ENCODE assay signal across 8 cellular contexts in the genomic region with DNA sequence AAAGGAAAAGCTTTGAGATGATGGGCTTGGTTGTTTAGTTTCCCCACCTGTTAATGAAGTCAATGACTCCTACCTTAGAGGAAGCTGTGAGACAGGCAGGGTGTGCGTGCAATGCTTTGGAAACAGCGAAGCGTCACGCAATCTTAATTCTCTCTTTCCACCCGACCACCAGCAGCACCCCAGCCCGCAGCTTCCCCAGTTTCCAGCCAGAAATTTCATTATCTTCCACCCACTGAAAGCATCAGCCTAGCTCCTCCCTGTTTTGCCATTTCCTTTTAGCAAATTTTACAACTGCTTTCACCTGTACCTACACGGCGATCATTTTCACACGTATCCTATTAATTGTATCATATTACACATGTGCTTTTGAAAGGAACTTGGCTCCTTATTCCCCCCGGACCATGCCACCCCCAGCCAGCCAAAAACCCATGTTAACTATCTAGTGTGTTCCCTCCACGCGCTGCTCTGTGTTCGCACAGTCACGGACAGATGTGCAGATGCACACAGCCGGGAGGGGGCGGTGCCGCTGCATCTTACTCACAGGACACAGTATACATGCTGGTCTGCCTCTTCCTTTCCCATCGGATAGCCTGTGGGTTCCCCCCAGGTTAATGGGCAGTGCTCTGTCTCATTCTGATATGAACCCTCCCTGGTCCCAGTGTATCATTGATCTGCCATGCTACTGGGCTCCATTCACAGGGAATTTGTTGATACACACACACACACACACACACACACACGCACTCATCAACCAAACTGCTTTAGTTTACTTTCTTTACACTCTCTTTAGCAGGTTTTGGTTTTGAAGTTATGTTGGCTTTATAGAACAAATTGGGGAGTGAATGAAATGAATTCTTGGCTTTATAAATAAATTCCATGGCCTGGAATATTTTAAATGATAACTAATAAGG. TPM values are rescaled to one million over a fixed set of nuclear protein-coding genes. Genes with fewer than 3 reads are reported as not detected.
A peak's percentile ranks its signal among the peaks of the same experiment; 100 is the strongest.
DNase-seq lines count a peak whose midpoint lies in the region; ATAC-seq and TF ChIP-seq lines count a peak whose summit lies in the region.

No MANE protein-coding gene starts in this region.

- H3K4me1 Mint-ChIP-seq in activated B cell treated with CpG ODN at 0.5 μM for 24 hours, result peaks cover 5% of the 10 kb centered on the region
- H3K4me1 Mint-ChIP-seq in stimulated activated naive CD8-positive, alpha-beta T cell treated with anti-CD3 and anti-CD28 coated beads, Interleukin-15, Interleukin-2, amounts not matched to agents 100 ng/mL and 50 ng/mL, for 24 hours (ENCODE audit: low read depth), result no peaks in the 10 kb centered on the region

- H3K36me3 ChIP-seq in mucosa of descending colon (ENCODE audit: low read depth), result no peaks in the 10 kb centered on the region

- POLR2A ChIA-PET in GM10248 (lab: Yijun Ruan, JAX), result no interaction called here
- POLR2A ChIA-PET in activated B cell treated with CpG ODN at 0.5 μM for 24 hours (lab: Charles Lee), result no interaction called here

- no peaks in the 10 kb centered on the region for H3K9me3 ChIP-seq in mucosa of descending colon

- H3K36me3 Mint-ChIP-seq in activated B cell treated with CpG ODN at 0.5 μM for 24 hours (ENCODE audit: low read depth), result no peaks in the 10 kb centered on the region
- no peaks in the 10 kb centered on the region for H3K36me3 Mint-ChIP-seq in stimulated activated naive CD8-positive, alpha-beta T cell treated with anti-CD3 and anti-CD28 coated beads, Interleukin-15, Interleukin-2, amounts not matched to agents 100 ng/mL and 50 ng/mL, for 24 hours (ENCODE audit: low read depth)

- peak; percentile 56 for ATAC-seq in HG03039 (IDR thresholded peaks at IDR 0.05; ENCODE audit: unreplicated experiment)
- peak; percentile 86 for ATAC-seq in activated B cell treated with CpG ODN at 0.5 μM for 24 hours (ENCODE audit: low read depth)
- peak; percentile 96 for ATAC-seq in mucosa of descending colon
- ATAC-seq in HG02571 (IDR thresholded peaks at IDR 0.05; ENCODE audit: unreplicated experiment), result no peak

- H3K27me3 Mint-ChIP-seq in activated B cell treated with CpG ODN at 0.5 μM for 24 hours, result no peaks in the 10 kb centered on the region
- no peaks in the 10 kb centered on the region for H3K27me3 Mint-ChIP-seq in stimulated activated naive CD8-positive, alpha-beta T cell treated with anti-CD3 and anti-CD28 coated beads, Interleukin-15, Interleukin-2, amounts not matched to agents 100 ng/mL and 50 ng/mL, for 24 hours

- TF ChIP-seq CTCF in GM10248 (IDR thresholded peaks at IDR 0.05; ENCODE audit: control extremely low read depth, extremely low read depth, low read depth, missing control alignments), result peak; percentile 60
- no peak for TF ChIP-seq CTCF in activated B cell treated with CpG ODN at 0.5 μM for 24 hours (IDR thresholded peaks at IDR 0.05)
- TF ChIP-seq CTCF in choroid plexus epithelial cell (conservative IDR thresholded peaks at IDR 0.05; ENCODE audit: low read depth, low read length), result peak; percentile 80
- TF ChIP-seq CTCF in mucosa of descending colon (IDR thresholded peaks at IDR 0.05), result peak; percentile 32

- CTCF ChIA-PET in GM10248 (lab: Yijun Ruan, JAX) (interaction anchor here (0.6 to 1.6 kb wide), 25 partner anchors 8 to 457 kb away, joined by 3 to 29 read pairs (median 4); a partner anchor contains a TSS), activated B cell treated with CpG ODN at 0.5 μM for 24 hours (lab: Charles Lee) (interaction anchor here (1.1 to 2.2 kb wide), 4 partner anchors 117 to 284 kb away, joined by 3 to 24 read pairs (median 6); no protein-coding TSS in a partner anchor)

- DNase-seq in GM10248 (ENCODE audit: extremely low spot score) (no peak), NCI-H2227 (lab: John Stamatoyannopoulos, UW; ENCODE audit: unreplicated experiment) (peak; percentile 84), activated B cell treated with CpG ODN at 0.5 μM for 24 hours (no peak), choroid plexus epithelial cell (ENCODE audit: low read depth) (peak; percentile 75), mucosa of descending colon (peak; percentile 79 to 91 (median 85))

- peaks cover 3% of the 10 kb centered on the region for H3K4me1 ChIP-seq in mucosa of descending colon (ENCODE audit: low read depth)

- H3K4me3 Mint-ChIP-seq in activated B cell treated with CpG ODN at 0.5 μM for 24 hours, result peak overlapping the region; percentile 49
- peak overlapping the region; percentile 71 for H3K4me3 Mint-ChIP-seq in stimulated activated naive CD8-positive, alpha-beta T cell treated with anti-CD3 and anti-CD28 coated beads, Interleukin-15, Interleukin-2, amounts not matched to agents 100 ng/mL and 50 ng/mL, for 24 hours

- no peaks in the 10 kb centered on the region for H3K9me3 Mint-ChIP-seq in activated B cell treated with CpG ODN at 0.5 μM for 24 hours
- H3K9me3 Mint-ChIP-seq in stimulated activated naive CD8-positive, alpha-beta T cell treated with anti-CD3 and anti-CD28 coated beads, Interleukin-15, Interleukin-2, amounts not matched to agents 100 ng/mL and 50 ng/mL, for 24 hours, result no peaks in the 10 kb centered on the region

- intact Hi-C loops in activated B cell treated with CpG ODN at 0.5 μM for 24 hours (cut with micrococcal nuclease), result loop anchor here (1.0 to 5.0 kb wide), 2 partner anchors 282 to 1035 kb away; no protein-coding TSS in a partner anchor
- intact Hi-C loops in mucosa of descending colon (cut with DNase I, micrococcal nuclease), result loop anchor here in 1 of 2 donors (5.0 kb wide), 1 partner anchor 280 kb away; no protein-coding TSS in a partner anchor

- no peak overlapping the region for H3K27ac Mint-ChIP-seq in activated B cell treated with CpG ODN at 0.5 μM for 24 hours
- peak overlapping the region; percentile 17 for H3K27ac Mint-ChIP-seq in stimulated activated naive CD8-positive, alpha-beta T cell treated with anti-CD3 and anti-CD28 coated beads, Interleukin-15, Interleukin-2, amounts not matched to agents 100 ng/mL and 50 ng/mL, for 24 hours

- H3K4me3 ChIP-seq in choroid plexus epithelial cell (ENCODE audit: low read depth, low read length) (no peak overlapping the region), mucosa of descending colon (no peak overlapping the region)

RNA-seq across cellular contexts. Expression of a gene that starts 22.4 kb away (rescaled TPM):
- total RNA-seq in activated B cell treated with CpG ODN at 0.5 μM for 24 hours (not detected in 2 replicates), mucosa of descending colon (under 1 TPM; 0.17 to 0.82 (median 0.63) TPM)

Comparison
In these comparisons a context has a peak if more than half of its experiments do, and no peak if none do; other contexts are left out.
1. DNase-seq: peak in NCI-H2227 (single experiment), choroid plexus epithelial cell (single experiment) and mucosa of descending colon (3 of 3); none in GM10248 (single experiment) and activated B cell treated with CpG ODN at 0.5 μM for 24 hours (single experiment).